8 cellular contexts compared by ENCODE assay signal in genomic region chrX:44874481-44875184, GRCh38. TPM values are rescaled to one million over a fixed set of nuclear protein-coding genes. Genes with fewer than 3 reads are reported as not detected.
DNase-seq lines count a peak whose midpoint lies in the region; ATAC-seq and TF ChIP-seq lines count a peak whose summit lies in the region.

No MANE protein-coding gene starts in this region.

- DNase-seq in KBM-7 (peak; percentile 56), UCSD-AML1 (lab: John Stamatoyannopoulos, UW; ENCODE audit: unreplicated experiment) (peak; percentile 41), right lobe of liver (no peak), NCI-H1436 (lab: John Stamatoyannopoulos, UW) (no peak)

- H3K4me3 ChIP-seq in DOHH2 (ENCODE audit: low read length) (peak overlapping the region; percentile 91), right lobe of liver (peak overlapping the region; percentile 71 to 87 (median 81))

- no peak for TF ChIP-seq POLR2A in right lobe of liver (IDR thresholded peaks at IDR 0.05)

- H3K9me3 Mint-ChIP-seq in stimulated activated memory B cell treated with anti-CD40 and anti-IgM and Interleukin-4, amounts not matched to agents 10 μg/mL and 1 μg/mL and 100 μg/mL, for 72 hours = no peaks in the 10 kb centered on the region

- H3K27ac ChIP-seq in DOHH2 (ENCODE audit: low read depth, low read length) (peak overlapping the region; percentile 69), cingulate gyrus (ENCODE audit: low read depth, low read length) (peak overlapping the region; percentile 86), right lobe of liver (peak overlapping the region; percentile 98 to 99 (median 98))

- ATAC-seq in right lobe of liver = peak in 1 of 4 donors; percentile 3
- ATAC-seq in stimulated activated memory B cell treated with anti-CD40 and anti-IgM and Interleukin-4, amounts not matched to agents 10 μg/mL and 1 μg/mL and 100 μg/mL, for 72 hours = no peak
- ATAC-seq in GM21737 (IDR thresholded peaks at IDR 0.05; ENCODE audit: unreplicated experiment) = no peak

- H3F3A ChIP-seq in DOHH2 (ENCODE audit: control insufficient read depth, insufficient read depth) = no peaks in the 10 kb centered on the region

- peaks cover 14% of the 10 kb centered on the region for H3K36me3 ChIP-seq in DOHH2 (ENCODE audit: control insufficient read depth, low read length)
- no peaks in the 10 kb centered on the region for H3K36me3 ChIP-seq in right lobe of liver

- H3K9me3 ChIP-seq in DOHH2 (ENCODE audit: control insufficient read depth, insufficient read depth, low read length) (no peaks in the 10 kb centered on the region), right lobe of liver (no peaks in the 10 kb centered on the region)

- TF ChIP-seq CTCF in DOHH2 (IDR thresholded peaks at IDR 0.05; ENCODE audit: low read depth, low read length, poor library complexity, severe bottlenecking) = no peak
- no peak for TF ChIP-seq CTCF in right lobe of liver (IDR thresholded peaks at IDR 0.05)

- H3K9me2 ChIP-seq in DOHH2 (replicated peaks; ENCODE audit: control insufficient read depth, low read length) = no peaks in the 10 kb centered on the region

- H3K27ac Mint-ChIP-seq in stimulated activated memory B cell treated with anti-CD40 and anti-IgM and Interleukin-4, amounts not matched to agents 10 μg/mL and 1 μg/mL and 100 μg/mL, for 72 hours = peak overlapping the region; percentile 78

- peaks cover 81% of the 10 kb centered on the region for H3K79me2 ChIP-seq in DOHH2 (ENCODE audit: control insufficient read depth, low read length)

- no peaks in the 10 kb centered on the region for H3K27me3 Mint-ChIP-seq in stimulated activated memory B cell treated with anti-CD40 and anti-IgM and Interleukin-4, amounts not matched to agents 10 μg/mL and 1 μg/mL and 100 μg/mL, for 72 hours

- H3K4me2 ChIP-seq in DOHH2 (ENCODE audit: low read length) = peak overlapping the region; percentile 58

- H3K4me3 Mint-ChIP-seq in stimulated activated memory B cell treated with anti-CD40 and anti-IgM and Interleukin-4, amounts not matched to agents 10 μg/mL and 1 μg/mL and 100 μg/mL, for 72 hours = peak overlapping the region; percentile 88

- H4K20me1 ChIP-seq in DOHH2 (ENCODE audit: control insufficient read depth, insufficient read depth, low read depth, low read length) = no peaks in the 10 kb centered on the region

- H3K27me3 ChIP-seq in DOHH2 (ENCODE audit: control insufficient read depth, low read length) (no peaks in the 10 kb centered on the region), right lobe of liver (no peaks in the 10 kb centered on the region)

- H3K4me1 Mint-ChIP-seq in stimulated activated memory B cell treated with anti-CD40 and anti-IgM and Interleukin-4, amounts not matched to agents 10 μg/mL and 1 μg/mL and 100 μg/mL, for 72 hours = peaks cover 6% of the 10 kb centered on the region

- intact Hi-C loops in right lobe of liver (cut with DNase I) = no loop called here

- in situ Hi-C loops in KBM-7 (cut with MboI; ENCODE audit: low pct_unique_long_range_greater_than_20kb, low sequenced_read_pairs) = no loop called here

- WGBS in right lobe of liver (ENCODE audit: insufficient coverage, low coverage, low lambda C conversion rate, missing lambda C conversion rate) = under 1% methylated on average over 12 of the region's 12 CpGs

- peaks cover 39% of the 10 kb centered on the region for H3K4me1 ChIP-seq in DOHH2 (ENCODE audit: control insufficient read depth, low read length)
- peaks cover 0 to 33% (median 12%) of the 10 kb centered on the region in 4 donors for H3K4me1 ChIP-seq in right lobe of liver

- H3K36me3 Mint-ChIP-seq in stimulated activated memory B cell treated with anti-CD40 and anti-IgM and Interleukin-4, amounts not matched to agents 10 μg/mL and 1 μg/mL and 100 μg/mL, for 72 hours = no peaks in the 10 kb centered on the region

RNA-seq across cellular contexts. Expression of gene KDM6A, which starts 1.6 kb away (rescaled TPM):
- total RNA-seq in right lobe of liver = 10 to 100 TPM in 5 of 6 experiments, 1 to 10 TPM in 1; 7.1 to 20.9 (median 15.7) TPM

RNA-seq across cellular contexts. Expression of gene DUSP21, which starts 30.8 kb away (rescaled TPM):
- not detected for total RNA-seq in right lobe of liver

Comparison
In these comparisons a context has a peak if more than half of its experiments do, and no peak if none do; other contexts are left out.
1. DNase-seq: peak in KBM-7 (single experiment) and UCSD-AML1 (single experiment); none in right lobe of liver (0 of 3) and NCI-H1436 (single experiment).
2. Peak in every context shown above with its lines, with median percentiles within 50 percentile points of each other: H3K27ac ChIP-seq.